ENCODE assay signal across 23 cellular contexts in the genomic region with DNA sequence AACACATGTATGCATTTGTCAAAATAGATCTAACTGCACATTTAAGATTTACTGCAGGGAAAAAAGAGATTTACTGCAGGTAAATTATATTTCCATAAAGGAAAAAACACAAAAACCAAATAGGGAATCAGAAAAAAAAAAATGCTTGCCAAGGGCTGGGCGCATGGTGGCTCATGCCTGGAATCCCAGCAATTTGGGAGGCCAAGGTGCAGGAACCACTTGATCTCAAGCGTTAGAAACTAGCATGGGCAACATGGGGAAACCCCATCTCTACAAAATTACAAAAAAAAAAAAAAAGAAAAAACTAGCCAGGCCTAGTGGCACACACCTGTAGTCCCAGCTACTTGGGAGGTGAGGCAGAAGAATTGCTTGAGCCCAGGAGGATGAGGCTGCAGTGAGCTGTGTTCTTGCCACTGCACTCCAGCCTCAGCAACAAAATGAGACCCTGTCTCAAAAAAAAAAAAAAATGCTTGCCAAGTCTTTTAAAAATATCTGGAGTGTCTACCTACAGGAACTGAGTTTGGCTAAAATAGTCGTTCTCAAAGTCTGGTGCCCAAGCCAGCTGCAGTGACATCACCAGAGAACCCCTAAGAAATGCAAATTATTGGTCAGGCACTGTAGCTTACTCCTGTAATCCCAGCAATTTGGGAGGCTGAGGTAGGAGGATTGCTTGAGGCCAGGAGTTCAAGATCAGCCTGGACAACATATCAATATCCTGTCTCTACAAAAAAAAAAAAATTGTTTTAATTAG. TPM values are rescaled to one million over a fixed set of nuclear protein-coding genes. Genes with fewer than 3 reads are reported as not detected.
A peak's percentile ranks its signal among the peaks of the same experiment; 100 is the strongest.
DNase-seq lines count a peak whose midpoint lies in the region; ATAC-seq and TF ChIP-seq lines count a peak whose summit lies in the region.
"Had no signal": no experiment of that assay in that cellular context is flagged by ENCODE, and none has a peak within 500 bp of the region (broad histone marks: within the 10 kb centered on the region; RNA-seq: fewer than 3 reads in every experiment).

No MANE protein-coding gene starts in this region.

- H3K4me1 ChIP-seq in OCI-LY7 (ENCODE audit: insufficient read depth, low read length, poor library complexity, severe bottlenecking) = peaks cover 30% of the 10 kb centered on the region
- H3K4me1 ChIP-seq in stomach = peaks cover 0 to 42% (median 10%) of the 10 kb centered on the region in 4 donors
- H3K4me1 ChIP-seq: BLaER1 had no signal

- H3K4me2 ChIP-seq in OCI-LY7 (ENCODE audit: low read length) = peak overlapping the region; percentile 63
- H3K4me2 ChIP-seq: BLaER1, KMS-11 had no signal

- no peaks in the 10 kb centered on the region for H3K9me3 ChIP-seq in OCI-LY7 (ENCODE audit: low read length)
- no peaks in the 10 kb centered on the region for H3K9me3 ChIP-seq in stomach
- H3K9me3 ChIP-seq: Caco-2 had no signal

- DNase-seq in OCI-LY7 (ENCODE audit: low spot score) = no peak
- peak; percentile 19 for DNase-seq in kidney tubule cell (ENCODE audit: low spot score)
- DNase-seq in stomach = peak; percentile 1
- no peak for DNase-seq in brain microvascular endothelial cell
- DNase-seq in medulla oblongata (ENCODE audit: extremely low spot score) = no peak
- DNase-seq: CD4-positive, alpha-beta memory T cell; DMS 273 treated with DMSO at 0.1 percent for 48 hours; DND-41; H7; MV-4-11; NCI-H1694; NCI-H2081; NCI-H2171; NCI-H524 treated with DMSO at 0.1 percent for 48 hours; NCI-H82; SHP77; SW 1271 had no signal

- in situ Hi-C loops in brain microvascular endothelial cell (cut with HindIII; ENCODE audit: low pct_ligation_motif_present, low sequenced_read_pairs) = no loop called here

- no peak overlapping the region for H3K27ac ChIP-seq in OCI-LY7 (ENCODE audit: low read depth, low read length, poor library complexity, severe bottlenecking)
- peak overlapping the region in 1 of 5 donors; percentile 68 for H3K27ac ChIP-seq in stomach
- H3K27ac ChIP-seq in brain microvascular endothelial cell = no peak overlapping the region
- H3K27ac ChIP-seq: BLaER1, KMS-11 had no signal

- no peaks in the 10 kb centered on the region for H3K9me2 ChIP-seq in OCI-LY7 (ENCODE audit: insufficient read depth, low read length)

- H3K36me3 ChIP-seq in OCI-LY7 (ENCODE audit: insufficient read depth, low read length) (no peaks in the 10 kb centered on the region), stomach (peaks cover 81 to 100% (median 100%) of the 10 kb centered on the region in 4 donors), brain microvascular endothelial cell (replicated peaks) (peaks cover 20% of the 10 kb centered on the region)

- ATAC-seq in HG03159 (IDR thresholded peaks at IDR 0.05; ENCODE audit: unreplicated experiment) = peak; percentile 9
- ATAC-seq in HG03432 (IDR thresholded peaks at IDR 0.05; ENCODE audit: unreplicated experiment) = no peak
- ATAC-seq: PC-3 had no signal

- TF ChIP-seq EP300 in stomach (IDR thresholded peaks at IDR 0.05) = no peak

- intact Hi-C loops in OCI-LY7 (cut with micrococcal nuclease; ENCODE audit: unreplicated experiment) (no loop called here), stomach (cut with DNase I; ENCODE audit: low total_unique reads) (no loop called here)

- H3K79me2 ChIP-seq in OCI-LY7 (ENCODE audit: insufficient read depth, low read depth, low read length) = no peaks in the 10 kb centered on the region

- H3K27me3 ChIP-seq in stomach (no peaks in the 10 kb centered on the region), brain microvascular endothelial cell (replicated peaks) (no peaks in the 10 kb centered on the region)
- H3K27me3 ChIP-seq: BLaER1 had no signal

- POLR2A ChIA-PET in OCI-LY7 (lab: Charles Lee) = interaction anchor here (1.0 kb wide), 1 partner anchor 44 kb away, joined by 3 read pairs; no protein-coding TSS in a partner anchor

- H4K20me1 ChIP-seq in OCI-LY7 (ENCODE audit: insufficient read depth, low read length) = peaks cover 13% of the 10 kb centered on the region; the same call in 1 of the 2 replicates

- no TSS peak for BruUV-seq in OCI-LY7 (replicated peaks; lab: Mats Ljungman, UMichigan)

- H3K4me3 ChIP-seq in OCI-LY7 (ENCODE audit: low read depth, low read length, poor library complexity, severe bottlenecking) = peak overlapping the region; percentile 37
- no peak overlapping the region for H3K4me3 ChIP-seq in stomach
- no peak overlapping the region for H3K4me3 ChIP-seq in brain microvascular endothelial cell (ENCODE audit: low read depth, low read length)
- H3K4me3 ChIP-seq: BLaER1 had no signal

- WGBS in stomach, 5 donors = 69 to 82% (median 75%) methylated on average over 3 of the region's 3 CpGs

- CTCF ChIA-PET in OCI-LY7 (lab: Charles Lee; ENCODE audit: unreplicated experiment) = no interaction called here

- H2AFZ ChIP-seq in OCI-LY7 (ENCODE audit: low read length) = no peak overlapping the region

- TF ChIP-seq POLR2A in stomach (IDR thresholded peaks at IDR 0.05) = no peak

- no peak for TF ChIP-seq CTCF in OCI-LY7 (conservative IDR thresholded peaks at IDR 0.05; ENCODE audit: low read length)
- no peak for TF ChIP-seq CTCF in stomach (IDR thresholded peaks at IDR 0.05)
- no peak for TF ChIP-seq CTCF in brain microvascular endothelial cell (IDR thresholded peaks at IDR 0.05; ENCODE audit: low read depth, low read length, missing control alignments)

RNA-seq across cellular contexts. Expression of gene TRIM25, which starts 17.5 kb away (rescaled TPM):
- 5.0 and 7.8 TPM in 2 replicates for total RNA-seq in OCI-LY7 (2014; rRNA removed; shearing (Covaris generic))
- total RNA-seq in OCI-LY7 (2022) (14.2 and 18.7 TPM in 2 replicates), stomach (100 to 1,000 TPM in 1 of 5 donors, 10 to 100 TPM in 4; 18.0 to 657 (median 76.7) TPM)
- 10 to 100 TPM in 2 of 3 donors, 1 to 10 TPM in 1; 7.2 to 11.7 (median 10.0) TPM for polyA plus RNA-seq in stomach

Comparison
In these comparisons a context has a peak if more than half of its experiments do, and no peak if none do; other contexts are left out.
1. DNase-seq: peak in kidney tubule cell (single experiment) and stomach (single experiment); none in OCI-LY7 (single experiment), brain microvascular endothelial cell (single experiment) and medulla oblongata (single experiment).